8 cellular contexts compared by ENCODE assay signal in genomic region chr1:32249831-32250525, GRCh38. TPM values are rescaled to one million over a fixed set of nuclear protein-coding genes. Genes with fewer than 3 reads are reported as not detected.
DNase-seq lines count a peak whose midpoint lies in the region; ATAC-seq and TF ChIP-seq lines count a peak whose summit lies in the region.

No MANE protein-coding gene starts in this region.

- DNase-seq in RPMI8226 (peak; percentile 95), lung (ENCODE audit: low spot score) (no peak), medulla oblongata (ENCODE audit: extremely low spot score) (no peak), NCI-H2081 treated with DMSO at 0.1 percent for 48 hours (lab: John Stamatoyannopoulos, UW) (no peak)
- peak; percentile 74 for DNase-seq in activated naive CD4-positive, alpha-beta T cell treated with anti-CD3 and anti-CD28 coated beads, Interleukin-2, amount 50 U/mL, for 16 hours
- DNase-seq in stimulated activated naive CD4-positive, alpha-beta T cell (lab: John Stamatoyannopoulos, UW), result peak; percentile 71 to 90 (median 84)

- H3K4me1 ChIP-seq in lung (ENCODE audit: control insufficient read depth in 2 of 2, insufficient read depth in 2 of 2, low read length in 2 of 2), result peaks cover 0 to 22% of the 10 kb centered on the region in 2 donors

- no peaks in the 10 kb centered on the region for H3K27me3 ChIP-seq in lung (ENCODE audit: control insufficient read depth, insufficient read depth)

- ATAC-seq in GM18499 (IDR thresholded peaks at IDR 0.05; ENCODE audit: insufficient read depth, unreplicated experiment) (peak; percentile 42), HG02798 (IDR thresholded peaks at IDR 0.05; ENCODE audit: poor library complexity, unreplicated experiment) (peak; percentile 57), lung (ENCODE audit: insufficient read depth, low FRiP score) (no peak)

- TF ChIP-seq CTCF in lung (IDR thresholded peaks at IDR 0.05; ENCODE audit: control extremely low read depth, extremely low read depth), result no peak

- WGBS in lung, 2 donors, result 18 to 47% methylated on average over 9 of the region's 9 CpGs

- H3K9me3 ChIP-seq in lung (ENCODE audit: control insufficient read depth in 2 of 2, insufficient read depth in 1 of 2, low read length in 1 of 2), result no peaks in the 10 kb centered on the region

- peak overlapping the region; percentile 29 to 82 for H3K27ac ChIP-seq in lung (ENCODE audit: low read depth in 1 of 2, low read length in 1 of 2)

- H3K4me3 ChIP-seq in lung, result no peak overlapping the region

- H3K36me3 ChIP-seq in lung (ENCODE audit: control insufficient read depth in 2 of 2, insufficient read depth in 2 of 2, low read length in 2 of 2), result no peaks in the 10 kb centered on the region

RNA-seq across cellular contexts. Expression of gene LCK, which starts 1.1 kb away (rescaled TPM):
- 1 to 10 TPM; 3.5 to 8.9 TPM for total RNA-seq in lung
- 1 to 10 TPM; 2.4 to 5.0 TPM for polyA plus RNA-seq in lung

RNA-seq across cellular contexts. Expression of gene FAM167B, which starts 3.0 kb away (rescaled TPM):
- total RNA-seq in lung, result 1 to 10 TPM; 2.6 to 5.4 TPM
- 10 to 100 TPM in 1 of 2 donors, 1 to 10 TPM in 1; 5.9 to 30.5 TPM for polyA plus RNA-seq in lung

RNA-seq across cellular contexts. Expression of gene EIF3I, which starts 27.8 kb away (rescaled TPM):
- total RNA-seq in lung, result 100 to 1,000 TPM in 1 of 2 donors, 10 to 100 TPM in 1; 81.0 to 153 TPM
- polyA plus RNA-seq in lung, result 100 to 1,000 TPM; 218 to 255 TPM

RNA-seq across cellular contexts. Expression of gene TMEM234, which starts 27.8 kb away (rescaled TPM):
- 10 to 100 TPM; 29.8 to 30.2 TPM for total RNA-seq in lung
- 10 to 100 TPM; 17.1 to 17.5 TPM for polyA plus RNA-seq in lung

RNA-seq across cellular contexts. Expression of gene DCDC2B, which starts 41.1 kb away (rescaled TPM):
- 1 to 10 TPM; 7.2 to 10.0 TPM for total RNA-seq in lung
- polyA plus RNA-seq in lung, result 1 to 10 TPM; 3.5 to 4.3 TPM

Comparison
In these comparisons a context has a peak if more than half of its experiments do, and no peak if none do; other contexts are left out.
1. DNase-seq: peak in RPMI8226 (single experiment), activated naive CD4-positive, alpha-beta T cell treated with anti-CD3 and anti-CD28 coated beads, Interleukin-2, amount 50 U/mL, for 16 hours (single experiment) and stimulated activated naive CD4-positive, alpha-beta T cell (6 of 6); none in lung (single experiment), medulla oblongata (single experiment) and NCI-H2081 treated with DMSO at 0.1 percent for 48 hours (single experiment).